10 cellular contexts compared by ENCODE assay signal in genomic region chr14:25111061-25111601, GRCh38.
DNase-seq lines count a peak whose midpoint lies in the region; ATAC-seq, FAIRE-seq and TF ChIP-seq lines count a peak whose summit lies in the region.
"Had no signal": no experiment of that assay in that cellular context is flagged by ENCODE, and none has a peak within 500 bp of the region (broad histone marks: within the 10 kb centered on the region; RNA-seq: fewer than 3 reads in every experiment).

No MANE protein-coding gene starts in this region.

- H3K4me3 ChIP-seq in epithelial cell of proximal tubule (ENCODE audit: low read depth, low read length) (no peak overlapping the region), mesodermal cell (ENCODE audit: extremely low read depth, insufficient read depth, low read length, poor library complexity, severe bottlenecking) (no peak overlapping the region)

- H3K9me3 ChIP-seq in mesodermal cell (ENCODE audit: control insufficient read depth, low read length) = no peaks in the 10 kb centered on the region

- H3K36me3 ChIP-seq in mesodermal cell (ENCODE audit: control insufficient read depth, insufficient read depth, low read length) = no peaks in the 10 kb centered on the region

- no peak for TF ChIP-seq CTCF in epithelial cell of proximal tubule (conservative IDR thresholded peaks at IDR 0.05; ENCODE audit: low read depth, low read length)

- H3K4me1 ChIP-seq in mesodermal cell (ENCODE audit: control insufficient read depth, insufficient read depth, low read length, poor library complexity, severe bottlenecking) = peaks cover 14% of the 10 kb centered on the region

- intact Hi-C loops in Right ventricle myocardium inferior (cut with DNase I) = loop anchor here (1.0 to 2.0 kb wide), 2 partner anchors 61 to 294 kb away; partner anchors contain the start of gene STXBP6
- intact Hi-C loops in cardiac septum (cut with DNase I) = loop anchor here (5.0 kb wide), 1 partner anchor 294 kb away; no protein-coding TSS in a partner anchor

- no peak for FAIRE-seq in GM19239 (lab: Jason Lieb, UNC)

- ATAC-seq in Right ventricle myocardium inferior = peak; percentile 98
- ATAC-seq: activated T-cell treated with anti-CD3 and anti-CD28 coated beads, Interleukin-2, amount 50 U/mL, for 72 hours had no signal

- DNase-seq in Right ventricle myocardium inferior (ENCODE audit: missing footprints) (no peak), cardiac septum (ENCODE audit: low spot score) (no peak), epithelial cell of proximal tubule (ENCODE audit: low read depth) (peak; percentile 42), T-helper 9 cell (no peak), GM19239 (ENCODE audit: insufficient read length, low spot score) (no peak), CD1c-positive myeloid dendritic cell (ENCODE audit: extremely low spot score) (no peak), T-helper 2 cell (no peak)
- DNase-seq: activated T-cell treated with anti-CD3 and anti-CD28 coated beads, Interleukin-2, amount 50 U/mL, for 72 hours; C1 segment of cervical spinal cord had no signal

- H3K27ac ChIP-seq in mesodermal cell (ENCODE audit: low read depth, low read length, severe bottlenecking) = peak overlapping the region; percentile 97

- WGBS in mesodermal cell (ENCODE audit: insufficient coverage in 2 of 2), 2 experiments = 73 to 100% methylated on average over 2 of the region's 2 CpGs
